Comparison of ENCODE assay signal across 8 cellular contexts in genomic region chr9:115883467-115884329, GRCh38.
DNase-seq lines count a peak whose midpoint lies in the region; ATAC-seq, FAIRE-seq and TF ChIP-seq lines count a peak whose summit lies in the region.

No MANE protein-coding gene starts in this region.

- no peaks in the 10 kb centered on the region for H4K20me1 ChIP-seq in GM12878 (ENCODE audit: control insufficient read depth, insufficient read depth)

- H3K9ac ChIP-seq in GM12878 (ENCODE audit: control insufficient read depth, insufficient read depth, low read length), result no peak overlapping the region

- H3K4me3 Mint-ChIP-seq in T-helper 17 cell, result no peak overlapping the region

- H3K4me3 ChIP-seq in GM12878, result no peak overlapping the region

- no peaks in the 10 kb centered on the region for H3K4me1 ChIP-seq in GM12878 (ENCODE audit: control insufficient read depth, insufficient read depth, low read length)

- H3K4me1 Mint-ChIP-seq in T-helper 17 cell, result no peaks in the 10 kb centered on the region

- no peak overlapping the region for H3K4me2 ChIP-seq in GM12878 (ENCODE audit: control insufficient read depth, insufficient read depth)

- TF ChIP-seq RAD21 in GM12878 (IDR thresholded peaks at IDR 0.05; ENCODE audit: insufficient read depth, low read depth, low read length), result peak; percentile 42; the same call in 1 of the 2 replicates

- no peak for TF ChIP-seq EP300 in GM12878 (IDR thresholded peaks at IDR 0.05; ENCODE audit: borderline replicate concordance in 1 of 2, control insufficient read depth in 1 of 2, low read depth in 2 of 2, low read length in 2 of 2)

- no peak overlapping the region for H2AFZ ChIP-seq in GM12878 (ENCODE audit: control insufficient read depth, low read depth, low read length)

- no peak overlapping the region for H3K27ac ChIP-seq in GM12878 (ENCODE audit: control insufficient read depth, insufficient read depth)

- SMC1A ChIA-PET in GM12878 (lab: Charles Lee; ENCODE audit: uncharacterized antibody, unreplicated experiment), result no interaction called here

- CTCF ChIA-PET in GM12878 (lab: Yijun Ruan, JAX), result no interaction called here

- FAIRE-seq in GM12878 (lab: Jason Lieb, UNC), result peak; percentile 74

- ATAC-seq in GM12878 (peak; percentile 63), left lobe of liver (peak; percentile 94), HG03460 (IDR thresholded peaks at IDR 0.05; ENCODE audit: unreplicated experiment) (no peak), GM19395 (IDR thresholded peaks at IDR 0.05; ENCODE audit: unreplicated experiment) (no peak), T-helper 17 cell (no peak)

- POLR2A ChIA-PET in GM12878 (lab: Charles Lee), result no interaction called here

- no peaks in the 10 kb centered on the region for H3K27me3 ChIP-seq in GM12878 (replicated peaks in 1 of 2; ENCODE audit: control insufficient read depth in 2 of 2, insufficient read depth in 2 of 2, low read length in 1 of 2)

- WGBS in GM12878 (ENCODE audit: insufficient coverage, insufficient replicate concordance, low lambda C conversion rate, missing lambda C conversion rate), result 10% methylated on average over 5 of the region's 5 CpGs

- H3K9me3 ChIP-seq in GM12878 (replicated peaks; ENCODE audit: control insufficient read depth, insufficient read depth, low read length), result no peaks in the 10 kb centered on the region
- H3K9me3 ChIP-seq in T-helper 17 cell (ENCODE audit: control insufficient read depth, low read length, poor library complexity, severe bottlenecking), result no peaks in the 10 kb centered on the region

- H3K36me3 Mint-ChIP-seq in T-helper 17 cell (ENCODE audit: low read depth), result no peaks in the 10 kb centered on the region

- H3K79me2 ChIP-seq in GM12878 (ENCODE audit: control insufficient read depth, insufficient read depth, low read length), result no peaks in the 10 kb centered on the region

- H3K36me3 ChIP-seq in GM12878 (ENCODE audit: control insufficient read depth in 2 of 2, insufficient read depth in 2 of 2, low read length in 1 of 2), result no peaks in the 10 kb centered on the region

- H3K27ac Mint-ChIP-seq in T-helper 17 cell, result no peak overlapping the region

- no peaks in the 10 kb centered on the region for H3K27me3 Mint-ChIP-seq in T-helper 17 cell

- intact Hi-C loops in GM12878 (cut with micrococcal nuclease; ENCODE audit: unreplicated experiment), result loop anchor here (2.0 to 10.0 kb wide), 4 partner anchors 289 to 777 kb away; no protein-coding TSS in a partner anchor

- TF ChIP-seq CTCF in GM12878 (IDR thresholded peaks at IDR 0.05 in 2 of 3, conservative IDR thresholded peaks at IDR 0.05 in 1 of 3; ENCODE audit: control insufficient read depth in 2 of 3, extremely low read depth in 1 of 3, insufficient read depth in 1 of 3, low read depth in 3 of 3, low read length in 3 of 3), result peak; percentile 26 to 44 (median 32); a peak in 4 of 6 replicates

- TF ChIP-seq POLR2A in GM12878 (IDR thresholded peaks at IDR 0.05; ENCODE audit: low read depth, low read length), result no peak

- RAD21 ChIA-PET in GM12878 (lab: Charles Lee; ENCODE audit: unreplicated experiment), result no interaction called here

- DNase-seq in G401 (ENCODE audit: low spot score) (peak; percentile 36), NAMALWA (ENCODE audit: low spot score) (peak; percentile 24), GM12878 (ENCODE audit: low read depth, low spot score) (no peak), left lobe of liver (ENCODE audit: low spot score) (no peak), mesenteric fat pad (ENCODE audit: low spot score) (no peak), T-helper 17 cell (no peak)

- BruUV-seq in GM12878 (replicated peaks; lab: Mats Ljungman, UMichigan), result no TSS peak

- in situ Hi-C loops in G401 (cut with HindIII; ENCODE audit: low sequenced_read_pairs) (no loop called here), GM12878 (cut with MboI) (no loop called here)

TF ChIP-seq in GM12878, 131 proteins besides CTCF, POLR2A, EP300 and RAD21:
- TF ChIP-seq SMC3 (IDR thresholded peaks at IDR 0.05; ENCODE audit: borderline replicate concordance, low read length) (peak; percentile 51; the same call in 1 of the 2 replicates), CBX3 (IDR thresholded peaks at IDR 0.05; ENCODE audit: borderline replicate concordance, low read depth) (no peak), HCFC1 (IDR thresholded peaks at IDR 0.05; ENCODE audit: low read length) (no peak), RUNX3 (IDR thresholded peaks at IDR 0.05; ENCODE audit: low read length) (0 out of 2 replicates have a peak, but pooled peaks have one; percentile 9)

Comparison
In these comparisons a context has a peak if more than half of its experiments do, and no peak if none do; other contexts are left out.
1. DNase-seq: peak in G401 (single experiment) and NAMALWA (single experiment); none in GM12878 (single experiment), left lobe of liver (single experiment), mesenteric fat pad (single experiment) and T-helper 17 cell (0 of 3).
2. ATAC-seq: peak in GM12878 (single experiment) and left lobe of liver (single experiment); none in HG03460 (single experiment), GM19395 (single experiment) and T-helper 17 cell (single experiment).